In genomic region chr10:51090190-51090589, GRCh38 we compare ENCODE assay signal across 1 cellular context.
A peak's percentile ranks its signal among the peaks of the same experiment; 100 is the strongest.
TF ChIP-seq lines count a peak whose summit lies in the region.

No MANE protein-coding gene starts in this region.

TF ChIP-seq in HEK293, 187 proteins besides CTCF, POLR2A, EP300 and RAD21 (continued from another document):
- TF ChIP-seq ZNF26 (tag by site-specific recombination; IDR thresholded peaks at IDR 0.05) (no peak), ZNF600 (tag by site-specific recombination; IDR thresholded peaks at IDR 0.05) (peak; percentile 75)
TF ChIP-seq in HEK293: peak in this region for 4.
